Comparison of ENCODE assay signal across 12 cellular contexts in the genomic region with DNA sequence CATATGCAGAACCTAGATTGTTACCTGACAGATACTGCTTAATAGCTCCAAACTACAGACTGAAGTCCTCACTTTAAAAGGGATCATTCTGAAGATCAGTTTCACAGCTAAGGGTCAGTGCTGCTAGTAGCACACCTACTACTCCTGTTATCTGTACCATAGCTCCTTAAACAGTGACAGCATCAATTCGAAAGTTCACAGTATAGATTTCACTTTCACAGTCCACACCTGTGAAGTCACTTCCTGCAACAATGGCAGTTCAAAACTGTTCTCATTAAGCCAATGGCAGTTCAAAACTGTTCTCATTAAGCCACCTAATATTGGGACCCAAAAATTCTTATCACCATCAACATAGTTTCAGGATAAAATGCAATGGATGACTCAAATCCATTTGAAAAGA. TPM values are rescaled to one million over a fixed set of nuclear protein-coding genes. Genes with fewer than 3 reads are reported as not detected.
A peak's percentile ranks its signal among the peaks of the same experiment; 100 is the strongest.
DNase-seq lines count a peak whose midpoint lies in the region; ATAC-seq, FAIRE-seq and TF ChIP-seq lines count a peak whose summit lies in the region.
"Had no signal": no experiment of that assay in that cellular context is flagged by ENCODE, and none has a peak within 500 bp of the region (broad histone marks: within the 10 kb centered on the region; RNA-seq: fewer than 3 reads in every experiment).

No MANE protein-coding gene starts in this region.

- peak; percentile 66 for DNase-seq in GM12864 (ENCODE audit: low read depth)
- peak; percentile 64 for DNase-seq in GM19239 (ENCODE audit: insufficient read length, low spot score)
- DNase-seq in substantia nigra (lab: John Stamatoyannopoulos, UW) = no peak
- no peak for DNase-seq in colonic mucosa
- DNase-seq in Caco-2 = no peak
- no peak for DNase-seq in HUDEP-2 (lab: John Stamatoyannopoulos, UW; ENCODE audit: unreplicated experiment in 76 of 76)
- DNase-seq: immature natural killer cell, NCI-H2171 treated with DMSO at 0.1 percent for 48 hours, occipital lobe had no signal

- no peak for TF ChIP-seq CTCF in GM12864 (IDR thresholded peaks at IDR 0.05; ENCODE audit: low read depth, low read length, missing control alignments)
- no peak for TF ChIP-seq CTCF in KMS-11 (conservative IDR thresholded peaks at IDR 0.05; ENCODE audit: low read depth, low read length)
- no peak for TF ChIP-seq CTCF in colonic mucosa (IDR thresholded peaks at IDR 0.05)
- TF ChIP-seq CTCF in Caco-2 (IDR thresholded peaks at IDR 0.05; ENCODE audit: insufficient read depth in 1 of 2, low read depth in 1 of 2, low read length in 1 of 2, severe bottlenecking in 1 of 2, unreplicated experiment in 1 of 2) = no peak

- H3K27me3 ChIP-seq in KMS-11 (ENCODE audit: insufficient read depth, low read depth) (no peaks in the 10 kb centered on the region), colonic mucosa (no peaks in the 10 kb centered on the region), Caco-2 (replicated peaks; ENCODE audit: control insufficient read depth, insufficient read depth, low read length) (no peaks in the 10 kb centered on the region)

- peak; percentile 100 for ATAC-seq in HG02840 (IDR thresholded peaks at IDR 0.05; ENCODE audit: low FRiP score, unreplicated experiment)

- peak; percentile 97 for FAIRE-seq in GM19239 (lab: Jason Lieb, UNC)

- peak overlapping the region; percentile 31 for H3K4me2 ChIP-seq in KMS-11

- H3K27me3 Mint-ChIP-seq in Caco-2 (ENCODE audit: insufficient read depth, unreplicated experiment) = peaks cover 5% of the 10 kb centered on the region

- H3K4me1 ChIP-seq in KMS-11 (ENCODE audit: low read depth, poor library complexity, severe bottlenecking) = peaks cover 15% of the 10 kb centered on the region
- no peaks in the 10 kb centered on the region for H3K4me1 ChIP-seq in colonic mucosa
- H3K4me1 ChIP-seq in Caco-2 = no peaks in the 10 kb centered on the region

- no peak overlapping the region for H3K9ac ChIP-seq in KMS-11
- H3K9ac ChIP-seq in colonic mucosa (ENCODE audit: low read depth in 2 of 2, low read length in 2 of 2) = no peak overlapping the region

- H3K36me3 ChIP-seq in KMS-11 (ENCODE audit: insufficient read depth) = no peaks in the 10 kb centered on the region
- H3K36me3 ChIP-seq in colonic mucosa = no peaks in the 10 kb centered on the region
- no peaks in the 10 kb centered on the region for H3K36me3 ChIP-seq in Caco-2 (ENCODE audit: control insufficient read depth, insufficient read depth, low read length)

- H2AFZ ChIP-seq in KMS-11 (ENCODE audit: low read depth) = no peak overlapping the region

- no peaks in the 10 kb centered on the region for H3K79me2 ChIP-seq in KMS-11 (ENCODE audit: insufficient read depth, low read depth)

- no peaks in the 10 kb centered on the region for H4K20me1 ChIP-seq in KMS-11 (ENCODE audit: insufficient read depth)

- BruUV-seq in Caco-2 (replicated peaks; lab: Mats Ljungman, UMichigan) = no TSS peak

- H3K9me3 ChIP-seq in colonic mucosa = no peaks in the 10 kb centered on the region
- H3K9me3 ChIP-seq in Caco-2 = no peaks in the 10 kb centered on the region

- no peak overlapping the region for H3K4me3 Mint-ChIP-seq in Caco-2 (ENCODE audit: unreplicated experiment)
- H3K4me3 Mint-ChIP-seq: immature natural killer cell had no signal

- H3K4me3 ChIP-seq in GM12864 (ENCODE audit: low read depth, low read length) = no peak overlapping the region
- H3K4me3 ChIP-seq in KMS-11 (IDR thresholded peaks at IDR 0.05; ENCODE audit: insufficient read depth, low read depth, low read length) = no peak overlapping the region
- no peak overlapping the region for H3K4me3 ChIP-seq in colonic mucosa
- no peak overlapping the region for H3K4me3 ChIP-seq in Caco-2 (ENCODE audit: low read depth, low read length)

- no peak overlapping the region for H3K27ac ChIP-seq in KMS-11
- no peak overlapping the region for H3K27ac ChIP-seq in substantia nigra (ENCODE audit: low read depth, low read length, poor library complexity, severe bottlenecking)
- H3K27ac ChIP-seq in colonic mucosa = no peak overlapping the region
- H3K27ac ChIP-seq: HL-60 had no signal

- H3K36me3 Mint-ChIP-seq in Caco-2 (ENCODE audit: insufficient read depth, unreplicated experiment) = no peaks in the 10 kb centered on the region
- H3K36me3 Mint-ChIP-seq: immature natural killer cell had no signal

- H3K4me1 Mint-ChIP-seq in Caco-2 (ENCODE audit: low read depth, unreplicated experiment) = no peaks in the 10 kb centered on the region

- no peak overlapping the region for H3K27ac Mint-ChIP-seq in Caco-2 (ENCODE audit: unreplicated experiment)
- H3K27ac Mint-ChIP-seq: immature natural killer cell had no signal

- H3K9me3 Mint-ChIP-seq in Caco-2 (ENCODE audit: unreplicated experiment) = no peaks in the 10 kb centered on the region
- H3K9me3 Mint-ChIP-seq: immature natural killer cell had no signal

- CTCF ChIA-PET in Caco-2 (lab: Charles Lee) = no interaction called here

- intact Hi-C loops in colonic mucosa (cut with DNase I) = no loop called here
- intact Hi-C loops in Caco-2 (cut with micrococcal nuclease; ENCODE audit: unreplicated experiment) = no loop called here

- POLR2A ChIA-PET in Caco-2 (lab: Charles Lee) = no interaction called here

RNA-seq across cellular contexts. Expression of a gene that starts 10.7 kb away (rescaled TPM):
- 10 to 100 TPM; 11.3 to 16.6 TPM for total RNA-seq in colonic mucosa
- 15.2 and 15.3 TPM in 2 replicates for total RNA-seq in Caco-2 (2022)

Comparison
In these comparisons a context has a peak if more than half of its experiments do, and no peak if none do; other contexts are left out.
1. DNase-seq: peak in GM12864 (single experiment) and GM19239 (single experiment); none in substantia nigra (0 of 49), colonic mucosa (single experiment), Caco-2 (0 of 2) and HUDEP-2 (0 of 76).